21 cellular contexts compared by ENCODE assay signal in the genomic region with DNA sequence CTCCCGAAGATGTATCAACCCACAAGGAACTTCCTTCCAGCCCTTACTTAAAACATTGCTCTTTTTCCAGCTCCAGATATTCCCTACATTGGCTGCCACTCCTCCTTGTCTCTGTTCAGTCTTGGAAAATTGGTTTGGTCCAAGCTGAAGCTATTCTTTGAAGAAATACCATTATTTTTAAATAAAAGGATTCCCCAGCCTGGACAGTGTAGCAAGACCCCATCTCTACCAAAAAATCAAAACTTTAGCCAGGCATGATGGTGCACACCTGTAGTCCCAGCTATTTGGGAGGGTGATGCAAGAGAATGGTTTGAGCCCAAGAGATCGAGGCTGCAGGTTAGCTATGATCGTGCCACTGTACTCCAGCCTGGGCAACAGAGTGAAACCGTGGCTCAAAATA.
DNase-seq lines count a peak whose midpoint lies in the region; ATAC-seq, FAIRE-seq and TF ChIP-seq lines count a peak whose summit lies in the region.
"Had no signal": no experiment of that assay in that cellular context is flagged by ENCODE, and none has a peak within 500 bp of the region (broad histone marks: within the 10 kb centered on the region; RNA-seq: fewer than 3 reads in every experiment).

No MANE protein-coding gene starts in this region.

- in situ Hi-C loops in HepG2 (cut with HindIII; ENCODE audit: extremely low pct_ligation_motif_present, low pct_unique_long_range_greater_than_20kb) = no loop called here

- H3K4me2 ChIP-seq in HepG2 (ENCODE audit: low read depth, low read length) (no peak overlapping the region), SU-DHL-6 (ENCODE audit: low read depth, low read length, poor library complexity, severe bottlenecking) (no peak overlapping the region)

- H3K4me1 Mint-ChIP-seq in endodermal cell (peaks cover 5% of the 10 kb centered on the region), CD14-positive monocyte (peaks cover 8% of the 10 kb centered on the region)

- H3F3A ChIP-seq in SU-DHL-6 (ENCODE audit: insufficient read depth) = peaks cover 63% of the 10 kb centered on the region

- no peaks in the 10 kb centered on the region for H3K27me3 Mint-ChIP-seq in endodermal cell (ENCODE audit: insufficient read depth)
- H3K27me3 Mint-ChIP-seq in CD14-positive monocyte (ENCODE audit: low read depth in 3 of 3) = peaks cover 0 to 2% (median 0%) of the 10 kb centered on the region in 3 donors
- H3K27me3 Mint-ChIP-seq: B cell; CD4-positive, CD25-positive, alpha-beta regulatory T cell; CD8-positive, alpha-beta memory T cell had no signal

- ATAC-seq in HepG2 = no peak
- ATAC-seq in right lobe of liver = no peak
- no peak for ATAC-seq in GM18907 (IDR thresholded peaks at IDR 0.05; ENCODE audit: unreplicated experiment)
- ATAC-seq: GM12878 had no signal

- TF ChIP-seq CTCF in HepG2 (CRISPR knock-in tag; IDR thresholded peaks at IDR 0.05) (no peak), right lobe of liver (IDR thresholded peaks at IDR 0.05) (no peak), SU-DHL-6 (IDR thresholded peaks at IDR 0.05; ENCODE audit: insufficient read depth, low read length, poor library complexity, severe bottlenecking) (no peak), endodermal cell (conservative IDR thresholded peaks at IDR 0.05) (no peak), CD14-positive monocyte (IDR thresholded peaks at IDR 0.05) (no peak)

- POLR2A ChIA-PET in HepG2 (lab: Yijun Ruan, JAX) = no interaction called here

- CTCF ChIA-PET in HepG2 (lab: Yijun Ruan, JAX; ENCODE audit: low intra/inter-chr PET ratio, low total read pairs) = no interaction called here

- H3K9me3 ChIP-seq in HepG2 (ENCODE audit: low read length) = no peaks in the 10 kb centered on the region
- H3K9me3 ChIP-seq in right lobe of liver = no peaks in the 10 kb centered on the region
- no peaks in the 10 kb centered on the region for H3K9me3 ChIP-seq in SU-DHL-6 (ENCODE audit: insufficient read depth, low read length)
- H3K9me3 ChIP-seq in endodermal cell (ENCODE audit: control insufficient read depth, low read length) = no peaks in the 10 kb centered on the region
- H3K9me3 ChIP-seq: HAP-1 had no signal

- no peak for DNase-seq in HepG2 (ENCODE audit: low spot score)
- DNase-seq in right lobe of liver = no peak
- no peak for DNase-seq in endodermal cell
- no peak for DNase-seq in CD14-positive monocyte (ENCODE audit: low spot score)
- DNase-seq: C1 segment of cervical spinal cord; CD4-positive, CD25-positive, alpha-beta regulatory T cell; CD8-positive, alpha-beta memory T cell; DMS 273 treated with DMSO at 0.1 percent for 48 hours; DMS79; EL; GDM1; GOT3 had no signal

- H4K20me1 ChIP-seq in HepG2 (ENCODE audit: insufficient read depth, low read length) (0 out of 2 replicates have a peak, but pooled peaks cover 2% of the 10 kb centered on the region), SU-DHL-6 (ENCODE audit: low read depth, low read length) (no peaks in the 10 kb centered on the region)

- H3K4me3 ChIP-seq in HepG2 (replicated peaks in 1 of 3; ENCODE audit: insufficient read depth in 1 of 3, low read depth in 2 of 3, low read length in 3 of 3) = no peak overlapping the region
- H3K4me3 ChIP-seq in right lobe of liver = no peak overlapping the region
- H3K4me3 ChIP-seq in SU-DHL-6 (ENCODE audit: insufficient read depth, low read length, poor library complexity, severe bottlenecking) = no peak overlapping the region
- no peak overlapping the region for H3K4me3 ChIP-seq in endodermal cell (ENCODE audit: low read length)
- H3K4me3 ChIP-seq: GM12878, HAP-1 had no signal

- H3K27ac ChIP-seq in HepG2 (ENCODE audit: extremely low read length, insufficient read depth, low read length) (no peak overlapping the region), right lobe of liver (no peak overlapping the region), SU-DHL-6 (ENCODE audit: low read depth, low read length) (peak overlapping the region; percentile 38; the same call in 1 of the 2 replicates), endodermal cell (ENCODE audit: low read depth, low read length) (no peak overlapping the region)
- H3K27ac ChIP-seq: 22Rv1 had no signal

- no peak for TF ChIP-seq POLR2A in HepG2 (IDR thresholded peaks at IDR 0.05; ENCODE audit: insufficient read depth in 1 of 2, low read depth in 2 of 2, low read length in 2 of 2)
- no peak for TF ChIP-seq POLR2A in right lobe of liver (IDR thresholded peaks at IDR 0.05)

- H3K36me3 ChIP-seq in HepG2 (replicated peaks in 1 of 2; ENCODE audit: control insufficient read depth in 1 of 2, insufficient read depth in 2 of 2, low read length in 2 of 2) (peaks cover 3 to 4% of the 10 kb centered on the region in 2 experiments; a peak in 3 of 5 replicates), right lobe of liver (no peaks in the 10 kb centered on the region), SU-DHL-6 (ENCODE audit: low read length) (peaks cover 3% of the 10 kb centered on the region; the same call in 1 of the 2 replicates), endodermal cell (ENCODE audit: control insufficient read depth, insufficient read depth, low read length) (no peaks in the 10 kb centered on the region)
- H3K36me3 ChIP-seq: HAP-1 had no signal

- H3K9me2 ChIP-seq in SU-DHL-6 (replicated peaks; ENCODE audit: insufficient read depth, low read length) = no peaks in the 10 kb centered on the region

- H3K4me1 ChIP-seq in HepG2 (ENCODE audit: insufficient read depth, low read length) (peaks cover 20% of the 10 kb centered on the region), right lobe of liver (peaks cover 0 to 4% (median 0%) of the 10 kb centered on the region in 4 donors), endodermal cell (ENCODE audit: control insufficient read depth, insufficient read depth, low read length) (no peaks in the 10 kb centered on the region)
- H3K4me1 ChIP-seq: HAP-1 had no signal

- H3K9me3 Mint-ChIP-seq in endodermal cell = no peaks in the 10 kb centered on the region
- H3K9me3 Mint-ChIP-seq in CD14-positive monocyte = no peaks in the 10 kb centered on the region

- intact Hi-C loops in HepG2 (cut with micrococcal nuclease; ENCODE audit: unreplicated experiment) = no loop called here
- intact Hi-C loops in right lobe of liver (cut with DNase I) = no loop called here
- intact Hi-C loops in CD14-positive monocyte (cut with micrococcal nuclease) = no loop called here

- TF ChIP-seq EP300 in HepG2 (IDR thresholded peaks at IDR 0.05; ENCODE audit: low read depth in 2 of 2, low read length in 2 of 2) (no peak), HepG2 (CRISPR knock-in tag; IDR thresholded peaks at IDR 0.05; ENCODE audit: borderline replicate concordance) (no peak)

- H3K79me2 ChIP-seq in HepG2 (ENCODE audit: insufficient read depth, low read length) (peaks cover 3% of the 10 kb centered on the region), SU-DHL-6 (ENCODE audit: insufficient read depth, low read length) (peaks cover 90% of the 10 kb centered on the region)

- no peak overlapping the region for H3K9ac ChIP-seq in HepG2 (ENCODE audit: insufficient read depth, low read depth, low read length)
- no peak overlapping the region for H3K9ac ChIP-seq in SU-DHL-6 (ENCODE audit: low read length)
- no peak overlapping the region for H3K9ac ChIP-seq in endodermal cell (ENCODE audit: extremely low read depth, low read length, poor library complexity, severe bottlenecking)

- H2AFZ ChIP-seq in HepG2 (ENCODE audit: low read length) (no peak overlapping the region), SU-DHL-6 (ENCODE audit: low read depth, low read length, severe bottlenecking) (no peak overlapping the region)

- H3K36me3 Mint-ChIP-seq in endodermal cell (ENCODE audit: low read depth) (peaks cover 22% of the 10 kb centered on the region), CD14-positive monocyte (peaks cover 29 to 55% of the 10 kb centered on the region in 2 donors)

- H3K27ac Mint-ChIP-seq in endodermal cell = peak overlapping the region; percentile 55
- peak overlapping the region in 1 of 7 donors; percentile 61 for H3K27ac Mint-ChIP-seq in CD14-positive monocyte
- H3K27ac Mint-ChIP-seq: B cell; CD4-positive, CD25-positive, alpha-beta regulatory T cell; CD8-positive, alpha-beta memory T cell had no signal

- H3K27me3 ChIP-seq in HepG2 (ENCODE audit: control insufficient read depth in 1 of 2, insufficient read depth in 2 of 2, low read length in 2 of 2) (no peaks in the 10 kb centered on the region), right lobe of liver (no peaks in the 10 kb centered on the region), SU-DHL-6 (ENCODE audit: low read length) (no peaks in the 10 kb centered on the region), endodermal cell (ENCODE audit: control insufficient read depth, insufficient read depth, low read length, poor library complexity, severe bottlenecking) (no peaks in the 10 kb centered on the region)

- no peak for TF ChIP-seq RAD21 in HepG2 (CRISPR knock-in tag; IDR thresholded peaks at IDR 0.05)

- H3K4me3 Mint-ChIP-seq in endodermal cell (no peak overlapping the region), CD14-positive monocyte (no peak overlapping the region)
- H3K4me3 Mint-ChIP-seq: B cell; CD8-positive, alpha-beta memory T cell had no signal

- FAIRE-seq in HepG2 (lab: Jason Lieb, UNC) = no peak
- FAIRE-seq: A204.1, D721Med, GM12878, H54 had no signal

- WGBS in HepG2 (ENCODE audit: low lambda C conversion rate) = 97% methylated on average over 4 of the region's 4 CpGs
- WGBS in right lobe of liver (ENCODE audit: insufficient coverage, low coverage, low lambda C conversion rate, missing lambda C conversion rate) = 85% methylated on average over 4 of the region's 4 CpGs
- 91 to 96% methylated on average over 4 of the region's 4 CpGs for WGBS in endodermal cell (ENCODE audit: insufficient coverage in 1 of 2, insufficient read length in 1 of 2), 2 experiments

- BruUV-seq in HepG2 (replicated peaks; lab: Mats Ljungman, UMichigan) = no TSS peak
